ENCODE assay signal across 19 cellular contexts in genomic region chr9:120353501-120353900, GRCh38.
A peak's percentile ranks its signal among the peaks of the same experiment; 100 is the strongest.
DNase-seq lines count a peak whose midpoint lies in the region; TF ChIP-seq lines count a peak whose summit lies in the region.
"Had no signal": no experiment of that assay in that cellular context is flagged by ENCODE, and none has a peak within 500 bp of the region (broad histone marks: within the 10 kb centered on the region; RNA-seq: fewer than 3 reads in every experiment).

No MANE protein-coding gene starts in this region.

- H3K9me2 ChIP-seq in Karpas-422 (replicated peaks; ENCODE audit: insufficient read depth, low read length) = no peaks in the 10 kb centered on the region

- peak; percentile 77 for DNase-seq in AG08395 (ENCODE audit: low spot score)
- peak; percentile 37 for DNase-seq in DMS153 treated with DMSO at 0.1 percent for 48 hours (lab: John Stamatoyannopoulos, UW; ENCODE audit: unreplicated experiment)
- peak; percentile 64 for DNase-seq in RPMI7951 (ENCODE audit: low read depth)
- peak; percentile 69 for DNase-seq in fibroblast of villous mesenchyme (ENCODE audit: low read depth)
- DNase-seq in spleen = no peak
- DNase-seq in NCI-H1048 (lab: John Stamatoyannopoulos, UW) = no peak
- DNase-seq in Karpas-422 = no peak
- no peak for DNase-seq in KG1 (lab: John Stamatoyannopoulos, UW)
- DNase-seq: activated naive CD4-positive, alpha-beta T cell treated with anti-CD3 and anti-CD28 coated beads, Interleukin-2, amount 50 U/mL, for 16 hours; Calu3; GF-D8; NCI-H1436 treated with DMSO at 0.1 percent for 48 hours; NCI-H226; stimulated activated CD4-positive, alpha-beta T cell treated with anti-CD3 and anti-CD28 coated beads, Interleukin-4, amount 100 ng/mL, for 24 hours; uterus had no signal

- H3K9me3 ChIP-seq in spleen (no peaks in the 10 kb centered on the region), Karpas-422 (ENCODE audit: low read length) (no peaks in the 10 kb centered on the region)
- H3K9me3 ChIP-seq: breast epithelium, uterus had no signal

- H3K4me3 ChIP-seq in fibroblast of villous mesenchyme (ENCODE audit: low read depth, low read length) (no peak overlapping the region), spleen (no peak overlapping the region), Karpas-422 (ENCODE audit: low read length) (no peak overlapping the region)
- H3K4me3 ChIP-seq: breast epithelium, lung, skin epidermis, uterus had no signal

- H3K27me3 ChIP-seq in spleen (replicated peaks in 1 of 7) (peaks cover 0 to 10% (median 0%) of the 10 kb centered on the region in 7 donors), Karpas-422 (ENCODE audit: low read length) (no peaks in the 10 kb centered on the region)
- H3K27me3 ChIP-seq: breast epithelium, uterus had no signal

- 56 to 74% (median 63%) methylated on average over 5 of the region's 5 CpGs for WGBS in spleen, 5 donors

- H3K9ac ChIP-seq in Karpas-422 (ENCODE audit: low read length) = no peak overlapping the region

- H2AFZ ChIP-seq in Karpas-422 (ENCODE audit: low read length) = no peak overlapping the region

- H3K79me2 ChIP-seq in Karpas-422 (ENCODE audit: low read length) = no peaks in the 10 kb centered on the region

- intact Hi-C loops in spleen (cut with DNase I; ENCODE audit: low total_unique reads) = no loop called here

- H3K36me3 ChIP-seq in spleen (no peaks in the 10 kb centered on the region), Karpas-422 (ENCODE audit: insufficient read depth, low read length) (no peaks in the 10 kb centered on the region)
- H3K36me3 ChIP-seq: breast epithelium, uterus had no signal

- no peak overlapping the region for H3K4me2 ChIP-seq in Karpas-422 (ENCODE audit: low read depth, low read length, poor library complexity, severe bottlenecking)

- no peak for TF ChIP-seq CTCF in fibroblast of villous mesenchyme (IDR thresholded peaks at IDR 0.05; ENCODE audit: insufficient read depth, low read depth, low read length)
- no peak for TF ChIP-seq CTCF in spleen (IDR thresholded peaks at IDR 0.05 in 8 of 11, conservative IDR thresholded peaks at IDR 0.05 in 3 of 11)

- no peaks in the 10 kb centered on the region for H4K20me1 ChIP-seq in Karpas-422 (ENCODE audit: insufficient read depth, low read depth, low read length)

- H3K4me1 ChIP-seq in spleen (peaks cover 0 to 6% (median 0%) of the 10 kb centered on the region in 6 donors), Karpas-422 (ENCODE audit: low read length) (no peaks in the 10 kb centered on the region)
- H3K4me1 ChIP-seq: breast epithelium, uterus had no signal

- H3K27ac ChIP-seq in spleen (no peak overlapping the region), Karpas-422 (ENCODE audit: low read length) (no peak overlapping the region)
- H3K27ac ChIP-seq: breast epithelium, epithelial cell of prostate, uterus had no signal

- no peak for TF ChIP-seq POLR2A in spleen (IDR thresholded peaks at IDR 0.05)

Comparison
In these comparisons a context has a peak if more than half of its experiments do, and no peak if none do; other contexts are left out.
1. DNase-seq: peak in AG08395 (single experiment), DMS153 treated with DMSO at 0.1 percent for 48 hours (single experiment), RPMI7951 (single experiment) and fibroblast of villous mesenchyme (single experiment); none in spleen (single experiment), NCI-H1048 (single experiment), Karpas-422 (single experiment) and KG1 (single experiment).